Comparison of ENCODE assay signal across 16 cellular contexts in the genomic region with DNA sequence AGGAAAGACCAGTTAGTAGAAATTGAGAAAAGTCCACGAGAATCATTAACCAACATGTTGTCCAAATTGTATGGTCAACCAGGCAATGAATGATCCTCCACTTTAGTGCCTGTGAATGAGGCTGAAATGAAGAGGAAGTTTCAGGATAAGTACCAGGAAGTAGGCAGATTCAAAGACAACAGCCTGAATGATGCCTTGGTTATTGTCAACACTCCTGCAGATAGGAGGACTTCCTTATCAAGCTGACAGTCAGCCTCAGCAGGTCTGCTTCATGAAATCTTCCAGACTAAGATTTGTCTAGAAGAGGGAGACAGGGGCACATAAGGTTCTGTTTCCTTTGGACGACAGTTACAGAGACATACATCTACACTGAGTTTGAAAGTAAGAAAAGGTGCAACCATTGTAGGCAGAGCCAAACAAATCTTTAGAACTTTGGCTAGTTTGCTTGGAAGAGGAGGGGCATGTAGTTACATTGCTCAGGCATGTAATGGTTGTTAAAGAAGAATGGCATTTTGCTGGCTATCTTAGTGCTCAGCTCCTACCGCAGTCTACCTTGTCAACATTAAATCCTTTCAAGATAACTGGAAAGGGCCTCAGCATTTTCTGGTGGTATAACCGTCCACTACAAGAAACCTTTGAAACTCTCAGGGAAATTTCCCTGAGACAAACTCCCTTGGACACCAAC.
A peak's percentile ranks its signal among the peaks of the same experiment; 100 is the strongest.
DNase-seq lines count a peak whose midpoint lies in the region; ATAC-seq and TF ChIP-seq lines count a peak whose summit lies in the region.
"Had no signal": no experiment of that assay in that cellular context is flagged by ENCODE, and none has a peak within 500 bp of the region (broad histone marks: within the 10 kb centered on the region; RNA-seq: fewer than 3 reads in every experiment).

No MANE protein-coding gene starts in this region.

- H3K27me3 Mint-ChIP-seq in CD4-positive, CD25-positive, alpha-beta regulatory T cell, result no peaks in the 10 kb centered on the region
- no peaks in the 10 kb centered on the region for H3K27me3 Mint-ChIP-seq in WTC11 (ENCODE audit: low read depth)
- no peaks in the 10 kb centered on the region for H3K27me3 Mint-ChIP-seq in activated CD8-positive, alpha-beta memory T cell treated with anti-CD3 and anti-CD28 coated beads, Interleukin-2, amount 10 ng/mL, durations not matched to agents 7 days and 5 days
- H3K27me3 Mint-ChIP-seq: brain, progenitor cell of endocrine pancreas had no signal

- H3K4me1 Mint-ChIP-seq in CD4-positive, CD25-positive, alpha-beta regulatory T cell, result peaks cover 54 to 92% (median 82%) of the 10 kb centered on the region in 4 donors
- H3K4me1 Mint-ChIP-seq in WTC11, result peaks cover 51% of the 10 kb centered on the region
- H3K4me1 Mint-ChIP-seq in activated CD8-positive, alpha-beta memory T cell treated with anti-CD3 and anti-CD28 coated beads, Interleukin-2, amount 10 ng/mL, durations not matched to agents 7 days and 5 days, result peaks cover 58% of the 10 kb centered on the region

- CTCF ChIA-PET in WTC11 (lab: Charles Lee), result interaction anchor here (0.5 kb wide), 1 partner anchor 122 kb away, joined by 5 read pairs; no protein-coding TSS in a partner anchor
- CTCF ChIA-PET in activated CD8-positive, alpha-beta memory T cell treated with anti-CD3 and anti-CD28 coated beads, Interleukin-2, amount 10 ng/mL, durations not matched to agents 7 days and 5 days (lab: Charles Lee), result interaction anchor here (1.2 kb wide), 2 partner anchors 10 to 13 kb away, joined by 3 read pairs; no protein-coding TSS in a partner anchor

- H3K4me1 ChIP-seq in CD4-positive, CD25-positive, alpha-beta regulatory T cell (ENCODE audit: control insufficient read depth, insufficient read depth, low read length, poor library complexity, severe bottlenecking), result peaks cover 49% of the 10 kb centered on the region
- H3K4me1 ChIP-seq in HUES48 (ENCODE audit: control insufficient read depth, insufficient read depth, low read length), result peaks cover 35% of the 10 kb centered on the region

- peaks cover 9% of the 10 kb centered on the region for H3K36me3 Mint-ChIP-seq in CD4-positive, CD25-positive, alpha-beta regulatory T cell
- no peaks in the 10 kb centered on the region; the same call in 1 of the 2 replicates for H3K36me3 Mint-ChIP-seq in WTC11
- H3K36me3 Mint-ChIP-seq in activated CD8-positive, alpha-beta memory T cell treated with anti-CD3 and anti-CD28 coated beads, Interleukin-2, amount 10 ng/mL, durations not matched to agents 7 days and 5 days, result peaks cover 16% of the 10 kb centered on the region
- H3K36me3 Mint-ChIP-seq: brain had no signal

- H3K27me3 ChIP-seq in CD4-positive, CD25-positive, alpha-beta regulatory T cell (ENCODE audit: control insufficient read depth, insufficient read depth, low read length), result no peaks in the 10 kb centered on the region
- no peaks in the 10 kb centered on the region for H3K27me3 ChIP-seq in HUES48 (ENCODE audit: control insufficient read depth, insufficient read depth, low read length)

- H3K4me3 Mint-ChIP-seq in CD4-positive, CD25-positive, alpha-beta regulatory T cell, result no peak overlapping the region
- no peak overlapping the region for H3K4me3 Mint-ChIP-seq in WTC11
- H3K4me3 Mint-ChIP-seq in activated CD8-positive, alpha-beta memory T cell treated with anti-CD3 and anti-CD28 coated beads, Interleukin-2, amount 10 ng/mL, durations not matched to agents 7 days and 5 days, result no peak overlapping the region
- H3K4me3 Mint-ChIP-seq: brain had no signal

- no peaks in the 10 kb centered on the region for H3K9me3 Mint-ChIP-seq in CD4-positive, CD25-positive, alpha-beta regulatory T cell
- H3K9me3 Mint-ChIP-seq in WTC11, result peaks cover 7% of the 10 kb centered on the region
- H3K9me3 Mint-ChIP-seq in activated CD8-positive, alpha-beta memory T cell treated with anti-CD3 and anti-CD28 coated beads, Interleukin-2, amount 10 ng/mL, durations not matched to agents 7 days and 5 days (ENCODE audit: low read depth), result no peaks in the 10 kb centered on the region
- H3K9me3 Mint-ChIP-seq: brain had no signal

- DNase-seq in CD4-positive, CD25-positive, alpha-beta regulatory T cell, result no peak
- DNase-seq in amniotic epithelial cell (ENCODE audit: low read depth) (peak; percentile 8), medulla oblongata (ENCODE audit: extremely low spot score) (peak; percentile 10), HuH-7 (ENCODE audit: low spot score) (no peak), WTC11 (ENCODE audit: low spot score) (no peak)
- DNase-seq in activated CD8-positive, alpha-beta memory T cell treated with anti-CD3 and anti-CD28 coated beads, Interleukin-2, amount 10 ng/mL, durations not matched to agents 7 days and 5 days, result no peak
- no peak for DNase-seq in stimulated activated CD8-positive, alpha-beta memory T cell treated with anti-CD3 and anti-CD28 coated beads, Interleukin-4, amount 100 ng/mL, for 48 hours
- DNase-seq: DMS 273 treated with DMSO at 0.1 percent for 48 hours, hippocampal formation, Karpas-422, left cardiac atrium, NCI-H1694 treated with DMSO at 0.1 percent for 48 hours, NCI-H524 had no signal

- peak overlapping the region; percentile 19 for H3K4me3 ChIP-seq in CD4-positive, CD25-positive, alpha-beta regulatory T cell (ENCODE audit: low read depth, low read length)
- H3K4me3 ChIP-seq in HUES48 (ENCODE audit: low read depth, low read length), result no peak overlapping the region

- no peaks in the 10 kb centered on the region for H3K9me3 ChIP-seq in CD4-positive, CD25-positive, alpha-beta regulatory T cell (ENCODE audit: control insufficient read depth in 2 of 2, low read length in 2 of 2)
- H3K9me3 ChIP-seq in HUES48 (ENCODE audit: control insufficient read depth, insufficient read depth, low read length), result no peaks in the 10 kb centered on the region

- peak overlapping the region in 2 of 3 donors; percentile 45 to 57 for H3K27ac Mint-ChIP-seq in CD4-positive, CD25-positive, alpha-beta regulatory T cell
- no peak overlapping the region; the same call in 1 of the 2 replicates for H3K27ac Mint-ChIP-seq in WTC11
- no peak overlapping the region for H3K27ac Mint-ChIP-seq in activated CD8-positive, alpha-beta memory T cell treated with anti-CD3 and anti-CD28 coated beads, Interleukin-2, amount 10 ng/mL, durations not matched to agents 7 days and 5 days
- H3K27ac Mint-ChIP-seq: brain, progenitor cell of endocrine pancreas had no signal

- ATAC-seq in CD4-positive, CD25-positive, alpha-beta regulatory T cell (ENCODE audit: low read depth in 2 of 2), result no peak
- ATAC-seq in WTC11, result no peak
- ATAC-seq in activated CD8-positive, alpha-beta memory T cell treated with anti-CD3 and anti-CD28 coated beads, Interleukin-2, amount 10 ng/mL, durations not matched to agents 7 days and 5 days, result no peak
- ATAC-seq: left cardiac atrium had no signal

- TF ChIP-seq CTCF in WTC11 (IDR thresholded peaks at IDR 0.05), result no peak

- POLR2A ChIA-PET in WTC11 (lab: Charles Lee), result no interaction called here

- no peak overlapping the region for H3K27ac ChIP-seq in CD4-positive, CD25-positive, alpha-beta regulatory T cell (ENCODE audit: insufficient read depth, low read length, poor library complexity, severe bottlenecking)
- peak overlapping the region; percentile 0 for H3K27ac ChIP-seq in HUES48 (ENCODE audit: low read depth, low read length)

- H3K9ac ChIP-seq in HUES48 (ENCODE audit: low read depth, low read length), result no peak overlapping the region

- peaks cover 5% of the 10 kb centered on the region for H3K36me3 ChIP-seq in CD4-positive, CD25-positive, alpha-beta regulatory T cell (ENCODE audit: control insufficient read depth, insufficient read depth, low read length)
- no peaks in the 10 kb centered on the region for H3K36me3 ChIP-seq in HUES48 (ENCODE audit: control insufficient read depth, insufficient read depth, low read length)

TF ChIP-seq in WTC11, 78 proteins besides CTCF, POLR2A, EP300 and RAD21 (continues in another document):
- TF ChIP-seq ZNF423 (CRISPR knock-in tag; IDR thresholded peaks at IDR 0.05) (no peak), ZNF671 (CRISPR knock-in tag; IDR thresholded peaks at IDR 0.05) (no peak), TEAD4 (CRISPR knock-in tag; IDR thresholded peaks at IDR 0.05) (no peak), MYBL2 (CRISPR knock-in tag; IDR thresholded peaks at IDR 0.05) (no peak)
- TF ChIP-seq, protein P1, sequence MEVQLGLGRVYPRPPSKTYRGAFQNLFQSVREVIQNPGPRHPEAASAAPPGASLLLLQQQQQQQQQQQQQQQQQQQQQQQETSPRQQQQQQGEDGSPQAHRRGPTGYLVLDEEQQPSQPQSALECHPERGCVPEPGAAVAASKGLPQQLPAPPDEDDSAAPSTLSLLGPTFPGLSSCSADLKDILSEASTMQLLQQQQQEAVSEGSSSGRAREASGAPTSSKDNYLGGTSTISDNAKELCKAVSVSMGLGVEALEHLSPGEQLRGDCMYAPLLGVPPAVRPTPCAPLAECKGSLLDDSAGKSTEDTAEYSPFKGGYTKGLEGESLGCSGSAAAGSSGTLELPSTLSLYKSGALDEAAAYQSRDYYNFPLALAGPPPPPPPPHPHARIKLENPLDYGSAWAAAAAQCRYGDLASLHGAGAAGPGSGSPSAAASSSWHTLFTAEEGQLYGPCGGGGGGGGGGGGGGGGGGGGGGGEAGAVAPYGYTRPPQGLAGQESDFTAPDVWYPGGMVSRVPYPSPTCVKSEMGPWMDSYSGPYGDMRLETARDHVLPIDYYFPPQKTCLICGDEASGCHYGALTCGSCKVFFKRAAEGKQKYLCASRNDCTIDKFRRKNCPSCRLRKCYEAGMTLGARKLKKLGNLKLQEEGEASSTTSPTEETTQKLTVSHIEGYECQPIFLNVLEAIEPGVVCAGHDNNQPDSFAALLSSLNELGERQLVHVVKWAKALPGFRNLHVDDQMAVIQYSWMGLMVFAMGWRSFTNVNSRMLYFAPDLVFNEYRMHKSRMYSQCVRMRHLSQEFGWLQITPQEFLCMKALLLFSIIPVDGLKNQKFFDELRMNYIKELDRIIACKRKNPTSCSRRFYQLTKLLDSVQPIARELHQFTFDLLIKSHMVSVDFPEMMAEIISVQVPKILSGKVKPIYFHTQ (CRISPR knock-in tag; IDR thresholded peaks at IDR 0.05), result no peak

Comparison
In these comparisons a context has a peak if more than half of its experiments do, and no peak if none do; other contexts are left out.
1. DNase-seq: peak in amniotic epithelial cell (single experiment) and medulla oblongata (single experiment); none in CD4-positive, CD25-positive, alpha-beta regulatory T cell (0 of 3), HuH-7 (single experiment), WTC11 (single experiment), activated CD8-positive, alpha-beta memory T cell treated with anti-CD3 and anti-CD28 coated beads, Interleukin-2, amount 10 ng/mL, durations not matched to agents 7 days and 5 days (single experiment) and stimulated activated CD8-positive, alpha-beta memory T cell treated with anti-CD3 and anti-CD28 coated beads, Interleukin-4, amount 100 ng/mL, for 48 hours (single experiment).
2. H3K27ac Mint-ChIP-seq: peak in CD4-positive, CD25-positive, alpha-beta regulatory T cell (2 of 3); none in WTC11 (single experiment) and activated CD8-positive, alpha-beta memory T cell treated with anti-CD3 and anti-CD28 coated beads, Interleukin-2, amount 10 ng/mL, durations not matched to agents 7 days and 5 days (single experiment).